Comparison of ENCODE assay signal across 8 cellular contexts in genomic region chr5:133968057-133968993, GRCh38. TPM values are rescaled to one million over a fixed set of nuclear protein-coding genes. Genes with fewer than 3 reads are reported as not detected.
DNase-seq lines count a peak whose midpoint lies in the region; ATAC-seq, FAIRE-seq and TF ChIP-seq lines count a peak whose summit lies in the region.

C5orf15 (minus strand) TSS chr5:133968625; CDS start chr5:133968584, 41 bp downstream.

- peak; percentile 78 for FAIRE-seq in H54 (lab: Jason Lieb, UNC)

- peaks cover 2% of the 10 kb centered on the region for H4K20me1 ChIP-seq in Loucy (ENCODE audit: insufficient read depth, low read length, poor library complexity, severe bottlenecking)

- peaks cover 22% of the 10 kb centered on the region for H3K79me2 ChIP-seq in Loucy (ENCODE audit: insufficient read depth, low read length)

- peaks cover 29 to 37% of the 10 kb centered on the region in 2 donors for H3K4me1 Mint-ChIP-seq in natural killer cell

- TF ChIP-seq CTCF in Loucy (conservative IDR thresholded peaks at IDR 0.05; ENCODE audit: low read length): no peak
- no peak for TF ChIP-seq CTCF in natural killer cell (IDR thresholded peaks at IDR 0.05)

- H2AFZ ChIP-seq in Loucy (ENCODE audit: low read length): peak within 1 kb of the TSS; percentile 91

- H3F3A ChIP-seq in Loucy (ENCODE audit: low read depth): no peaks in the 10 kb centered on the region

- H3K9me3 Mint-ChIP-seq in natural killer cell: no peaks in the 10 kb centered on the region

- peak; percentile 98 for DNase-seq in ELF-1 (ENCODE audit: low read depth, low spot score)
- peak; percentile 87 for DNase-seq in H54 (ENCODE audit: insufficient read length, low spot score)
- peak; percentile 82 for DNase-seq in activated T-helper 9 cell treated with anti-CD3 and anti-CD28 coated beads, Interleukin-2, amount 50 U/mL, for 16 hours (ENCODE audit: low read depth)
- DNase-seq in fibroblast of peridontal ligament (ENCODE audit: extremely low read depth): peak; percentile 97
- DNase-seq in natural killer cell: peak; percentile 86
- peak; percentile 91 for DNase-seq in stimulated activated naive CD4-positive, alpha-beta T cell treated with Interleukin-2 at 50 U/mL for 16 hours (lab: John Stamatoyannopoulos, UW)

- no peaks in the 10 kb centered on the region for H3K9me2 ChIP-seq in Loucy (replicated peaks; ENCODE audit: low read depth, low read length)

- TF ChIP-seq POLR2A in H54 (IDR thresholded peaks at IDR 0.05; ENCODE audit: low read depth, low read length) (peak; percentile 91), Raji (IDR thresholded peaks at IDR 0.05; ENCODE audit: insufficient read depth, low read depth, low read length) (peak; percentile 88)

- peak within 1 kb of the TSS; percentile 99 for H3K27ac Mint-ChIP-seq in natural killer cell

- intact Hi-C loops in natural killer cell (cut with micrococcal nuclease): no loop called here

- no peaks in the 10 kb centered on the region for H3K36me3 Mint-ChIP-seq in natural killer cell

- H3K27me3 Mint-ChIP-seq in natural killer cell (ENCODE audit: low read depth in 2 of 2): no peaks in the 10 kb centered on the region

- peak within 1 kb of the TSS; percentile 99 for H3K4me3 Mint-ChIP-seq in natural killer cell

- no peaks in the 10 kb centered on the region for H3K9me3 ChIP-seq in Loucy (ENCODE audit: insufficient read depth, low read depth, low read length)

- peak within 1 kb of the TSS; percentile 89 for H3K9ac ChIP-seq in Loucy (ENCODE audit: low read depth, low read length, poor library complexity, severe bottlenecking)

- H3K4me1 ChIP-seq in Loucy (ENCODE audit: insufficient read depth, low read length, poor library complexity, severe bottlenecking): no peaks in the 10 kb centered on the region

- H3K36me3 ChIP-seq in Loucy (ENCODE audit: insufficient read depth, low read length): peaks cover 6% of the 10 kb centered on the region; the same call in 1 of the 2 replicates

- peak within 1 kb of the TSS; percentile 81 for H3K4me2 ChIP-seq in Loucy (ENCODE audit: low read depth, low read length, poor library complexity, severe bottlenecking)

- H3K27me3 ChIP-seq in Loucy (ENCODE audit: insufficient read depth, low read length, poor library complexity, severe bottlenecking): no peaks in the 10 kb centered on the region

- peak within 1 kb of the TSS; percentile 83 for H3K4me3 ChIP-seq in Loucy (ENCODE audit: low read length, poor library complexity, severe bottlenecking)

- ATAC-seq in natural killer cell: peak; percentile 94 to 97 (median 97)

RNA-seq across cellular contexts. Expression of gene C5orf15, which starts in this region (rescaled TPM):
- 10 to 100 TPM; 15.2 to 19.9 (median 18.0) TPM for total RNA-seq in natural killer cell

Comparison
In these comparisons a context has a peak if more than half of its experiments do, and no peak if none do; other contexts are left out.
1. Peak in every context shown above with its lines: DNase-seq, ATAC-seq and H3K4me3 ChIP-seq.